ENCODE assay signal across 26 cellular contexts in the genomic region with DNA sequence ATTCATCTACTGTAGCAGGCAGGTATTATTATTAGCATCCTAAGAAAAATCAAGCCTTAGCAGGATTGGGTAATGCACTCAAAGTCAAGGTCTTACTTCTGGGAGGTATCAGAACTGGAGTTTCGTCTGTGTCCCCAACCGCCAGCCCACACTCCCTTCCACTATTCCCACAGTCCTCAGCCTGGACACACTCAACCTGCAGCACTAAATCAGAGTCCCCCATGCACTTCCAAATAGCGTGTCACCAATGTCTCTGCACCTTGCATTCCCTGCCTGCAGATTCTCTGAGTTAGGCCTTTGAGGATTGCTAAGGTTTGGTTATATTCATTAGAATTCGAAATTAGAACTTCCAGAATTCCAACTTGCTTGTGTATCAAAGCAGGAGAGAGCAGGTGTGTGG. TPM values are rescaled to one million over a fixed set of nuclear protein-coding genes. Genes with fewer than 3 reads are reported as not detected.
DNase-seq lines count a peak whose midpoint lies in the region; ATAC-seq and TF ChIP-seq lines count a peak whose summit lies in the region.
"Had no signal": no experiment of that assay in that cellular context is flagged by ENCODE, and none has a peak within 500 bp of the region (broad histone marks: within the 10 kb centered on the region; RNA-seq: fewer than 3 reads in every experiment).

No MANE protein-coding gene starts in this region.

- intact Hi-C loops in Caco-2 (cut with micrococcal nuclease; ENCODE audit: unreplicated experiment): no loop called here
- intact Hi-C loops in activated T-helper 1 cell treated with anti-CD3 and anti-CD28 coated beads, Interleukin-12 subunit alpha, Interleukin-12 subunit beta, Interleukin-2, Interleukin-4 antibody, amounts not matched to agents 30 ng/mL and 10 ng/mL and 1 ng/mL, durations not matched to agents 14 hours and 24 hours and 36 hours (cut with micrococcal nuclease): no loop called here

- H4K20me1 ChIP-seq in DND-41 (ENCODE audit: insufficient read depth, low read length): no peaks in the 10 kb centered on the region; the same call in 1 of the 2 replicates

- H3K27me3 ChIP-seq in CD4-positive, CD25-positive, alpha-beta regulatory T cell (ENCODE audit: control insufficient read depth, insufficient read depth, low read length): no peaks in the 10 kb centered on the region
- H3K27me3 ChIP-seq in DND-41 (ENCODE audit: insufficient read depth, low read length, poor library complexity) (no peaks in the 10 kb centered on the region), Caco-2 (replicated peaks; ENCODE audit: control insufficient read depth, insufficient read depth, low read length) (no peaks in the 10 kb centered on the region)
- H3K27me3 ChIP-seq: left lung, SJCRH30, vagina had no signal

- peaks cover 0 to 23% (median 4%) of the 10 kb centered on the region in 4 donors for H3K4me1 Mint-ChIP-seq in CD4-positive, CD25-positive, alpha-beta regulatory T cell
- peaks cover 3 to 10% of the 10 kb centered on the region in 2 donors for H3K4me1 Mint-ChIP-seq in immature natural killer cell
- H3K4me1 Mint-ChIP-seq in Caco-2 (ENCODE audit: low read depth, unreplicated experiment): no peaks in the 10 kb centered on the region
- no peaks in the 10 kb centered on the region for H3K4me1 Mint-ChIP-seq in activated T-helper 1 cell treated with anti-CD3 and anti-CD28 coated beads, Interleukin-12 subunit alpha, Interleukin-12 subunit beta, Interleukin-2, Interleukin-4 antibody, amounts not matched to agents 30 ng/mL and 10 ng/mL and 1 ng/mL, durations not matched to agents 14 hours and 24 hours and 36 hours (ENCODE audit: low read depth)
- H3K4me1 Mint-ChIP-seq: activated CD4-positive, alpha-beta memory T cell treated with anti-CD3 and anti-CD28 coated beads, Interleukin-2, amount 10 ng/mL, durations not matched to agents 7 days and 5 days had no signal

- H2AFZ ChIP-seq in DND-41 (ENCODE audit: low read depth, low read length): no peak overlapping the region

- no peak overlapping the region for H3K9ac ChIP-seq in DND-41 (ENCODE audit: low read depth, low read length)

- H3K27ac ChIP-seq in CD4-positive, CD25-positive, alpha-beta regulatory T cell (ENCODE audit: insufficient read depth, low read length, poor library complexity, severe bottlenecking): no peak overlapping the region
- H3K27ac ChIP-seq in DND-41 (ENCODE audit: low read length): no peak overlapping the region
- H3K27ac ChIP-seq: psoas muscle, SJCRH30, vagina had no signal

- peak overlapping the region in 2 of 3 donors; percentile 54 to 92 for H3K27ac Mint-ChIP-seq in CD4-positive, CD25-positive, alpha-beta regulatory T cell
- H3K27ac Mint-ChIP-seq in immature natural killer cell: peak overlapping the region in 5 of 6 donors; percentile 0 to 44 (median 23)
- no peak overlapping the region for H3K27ac Mint-ChIP-seq in Caco-2 (ENCODE audit: unreplicated experiment)
- no peak overlapping the region for H3K27ac Mint-ChIP-seq in activated T-helper 1 cell treated with anti-CD3 and anti-CD28 coated beads, Interleukin-12 subunit alpha, Interleukin-12 subunit beta, Interleukin-2, Interleukin-4 antibody, amounts not matched to agents 30 ng/mL and 10 ng/mL and 1 ng/mL, durations not matched to agents 14 hours and 24 hours and 36 hours
- H3K27ac Mint-ChIP-seq: activated CD4-positive, alpha-beta memory T cell treated with anti-CD3 and anti-CD28 coated beads, Interleukin-2, amount 10 ng/mL, durations not matched to agents 7 days and 5 days had no signal

- H3K36me3 ChIP-seq in CD4-positive, CD25-positive, alpha-beta regulatory T cell (ENCODE audit: control insufficient read depth, insufficient read depth, low read length): no peaks in the 10 kb centered on the region
- no peaks in the 10 kb centered on the region for H3K36me3 ChIP-seq in DND-41 (ENCODE audit: insufficient read depth, low read length)
- no peaks in the 10 kb centered on the region for H3K36me3 ChIP-seq in Caco-2 (ENCODE audit: control insufficient read depth, insufficient read depth, low read length)
- H3K36me3 ChIP-seq: HAP-1, left lung, SJCRH30, vagina had no signal

- TF ChIP-seq CTCF in DND-41 (IDR thresholded peaks at IDR 0.05; ENCODE audit: borderline replicate concordance, extremely low read depth, low read length, poor library complexity, severe bottlenecking): no peak
- TF ChIP-seq CTCF in Caco-2 (IDR thresholded peaks at IDR 0.05; ENCODE audit: insufficient read depth in 1 of 2, low read depth in 1 of 2, low read length in 1 of 2, severe bottlenecking in 1 of 2, unreplicated experiment in 1 of 2): no peak

- POLR2A ChIA-PET in Caco-2 (lab: Charles Lee): no interaction called here

- no peaks in the 10 kb centered on the region for H3K79me2 ChIP-seq in DND-41 (ENCODE audit: insufficient read depth, low read length)

- no peak for ATAC-seq in CD4-positive, CD25-positive, alpha-beta regulatory T cell (ENCODE audit: low read depth in 2 of 2)
- ATAC-seq in DND-41 (ENCODE audit: insufficient read depth, low read depth): peak; percentile 39; the same call in 2 of the 3 replicates
- peak; percentile 14; the same call in 2 of the 3 replicates for ATAC-seq in SK-N-SH treated with all-trans-retinoic acid at 6 μM for 48 hours
- ATAC-seq: left lung, psoas muscle had no signal

- H3K9me3 ChIP-seq in CD4-positive, CD25-positive, alpha-beta regulatory T cell (ENCODE audit: control insufficient read depth in 2 of 2, low read length in 2 of 2): no peaks in the 10 kb centered on the region
- H3K9me3 ChIP-seq in DND-41 (ENCODE audit: insufficient read depth, low read length, severe bottlenecking): no peaks in the 10 kb centered on the region
- H3K9me3 ChIP-seq in Caco-2: peaks cover 6% of the 10 kb centered on the region; the same call in 1 of the 2 replicates
- H3K9me3 ChIP-seq: HAP-1, left lung, psoas muscle, SJCRH30, vagina had no signal

- H3K27me3 Mint-ChIP-seq in CD4-positive, CD25-positive, alpha-beta regulatory T cell: no peaks in the 10 kb centered on the region
- H3K27me3 Mint-ChIP-seq in immature natural killer cell (ENCODE audit: low read depth in 3 of 3): peaks cover 0 to 5% (median 0%) of the 10 kb centered on the region in 3 donors
- H3K27me3 Mint-ChIP-seq in Caco-2 (ENCODE audit: insufficient read depth, unreplicated experiment): no peaks in the 10 kb centered on the region
- H3K27me3 Mint-ChIP-seq in activated T-helper 1 cell treated with anti-CD3 and anti-CD28 coated beads, Interleukin-12 subunit alpha, Interleukin-12 subunit beta, Interleukin-2, Interleukin-4 antibody, amounts not matched to agents 30 ng/mL and 10 ng/mL and 1 ng/mL, durations not matched to agents 14 hours and 24 hours and 36 hours (ENCODE audit: insufficient read depth): no peaks in the 10 kb centered on the region
- H3K27me3 Mint-ChIP-seq: activated CD4-positive, alpha-beta memory T cell treated with anti-CD3 and anti-CD28 coated beads, Interleukin-2, amount 10 ng/mL, durations not matched to agents 7 days and 5 days had no signal

- H3K4me3 Mint-ChIP-seq in CD4-positive, CD25-positive, alpha-beta regulatory T cell: peak overlapping the region in 2 of 4 donors; percentile 52 to 70
- no peak overlapping the region for H3K4me3 Mint-ChIP-seq in immature natural killer cell
- no peak overlapping the region for H3K4me3 Mint-ChIP-seq in Caco-2 (ENCODE audit: unreplicated experiment)
- H3K4me3 Mint-ChIP-seq in activated T-helper 1 cell treated with anti-CD3 and anti-CD28 coated beads, Interleukin-12 subunit alpha, Interleukin-12 subunit beta, Interleukin-2, Interleukin-4 antibody, amounts not matched to agents 30 ng/mL and 10 ng/mL and 1 ng/mL, durations not matched to agents 14 hours and 24 hours and 36 hours: no peak overlapping the region
- H3K4me3 Mint-ChIP-seq: activated CD4-positive, alpha-beta memory T cell treated with anti-CD3 and anti-CD28 coated beads, Interleukin-2, amount 10 ng/mL, durations not matched to agents 7 days and 5 days had no signal

- no peaks in the 10 kb centered on the region for H3K9me3 Mint-ChIP-seq in CD4-positive, CD25-positive, alpha-beta regulatory T cell
- H3K9me3 Mint-ChIP-seq in immature natural killer cell (no peaks in the 10 kb centered on the region), Caco-2 (ENCODE audit: unreplicated experiment) (no peaks in the 10 kb centered on the region)
- no peaks in the 10 kb centered on the region for H3K9me3 Mint-ChIP-seq in activated T-helper 1 cell treated with anti-CD3 and anti-CD28 coated beads, Interleukin-12 subunit alpha, Interleukin-12 subunit beta, Interleukin-2, Interleukin-4 antibody, amounts not matched to agents 30 ng/mL and 10 ng/mL and 1 ng/mL, durations not matched to agents 14 hours and 24 hours and 36 hours
- H3K9me3 Mint-ChIP-seq: activated CD4-positive, alpha-beta memory T cell treated with anti-CD3 and anti-CD28 coated beads, Interleukin-2, amount 10 ng/mL, durations not matched to agents 7 days and 5 days had no signal

- no peaks in the 10 kb centered on the region for H3K36me3 Mint-ChIP-seq in CD4-positive, CD25-positive, alpha-beta regulatory T cell
- H3K36me3 Mint-ChIP-seq in immature natural killer cell (no peaks in the 10 kb centered on the region), Caco-2 (ENCODE audit: insufficient read depth, unreplicated experiment) (no peaks in the 10 kb centered on the region)
- H3K36me3 Mint-ChIP-seq in activated T-helper 1 cell treated with anti-CD3 and anti-CD28 coated beads, Interleukin-12 subunit alpha, Interleukin-12 subunit beta, Interleukin-2, Interleukin-4 antibody, amounts not matched to agents 30 ng/mL and 10 ng/mL and 1 ng/mL, durations not matched to agents 14 hours and 24 hours and 36 hours (ENCODE audit: low read depth): no peaks in the 10 kb centered on the region

- H3K4me2 ChIP-seq in DND-41 (ENCODE audit: insufficient read depth, low read length): peak overlapping the region; percentile 43

- CTCF ChIA-PET in Caco-2 (lab: Charles Lee): no interaction called here

- BruUV-seq in Caco-2 (replicated peaks; lab: Mats Ljungman, UMichigan): no TSS peak

- peak overlapping the region; percentile 19 for H3K4me3 ChIP-seq in CD4-positive, CD25-positive, alpha-beta regulatory T cell (ENCODE audit: low read depth, low read length)
- H3K4me3 ChIP-seq in DND-41 (ENCODE audit: low read depth in 1 of 2, low read length in 2 of 2) (no peak overlapping the region), Caco-2 (ENCODE audit: low read depth, low read length) (no peak overlapping the region)
- H3K4me3 ChIP-seq: HAP-1, left lung, psoas muscle, SJCRH30, vagina had no signal

- H3K4me1 ChIP-seq in CD4-positive, CD25-positive, alpha-beta regulatory T cell (ENCODE audit: control insufficient read depth, insufficient read depth, low read length, poor library complexity, severe bottlenecking): no peaks in the 10 kb centered on the region
- H3K4me1 ChIP-seq in DND-41 (ENCODE audit: insufficient read depth, low read length): peaks cover 9% of the 10 kb centered on the region; the same call in 1 of the 2 replicates
- H3K4me1 ChIP-seq in Caco-2: no peaks in the 10 kb centered on the region
- H3K4me1 ChIP-seq: HAP-1, left lung, psoas muscle, SJCRH30, vagina had no signal

- DNase-seq in CD4-positive, CD25-positive, alpha-beta regulatory T cell: no peak
- no peak for DNase-seq in DND-41
- DNase-seq in immature natural killer cell: no peak
- no peak for DNase-seq in Caco-2
- DNase-seq in NOMO-1 treated with DMSO at 0.1 percent for 48 hours (lab: John Stamatoyannopoulos, UW; ENCODE audit: unreplicated experiment): no peak
- DNase-seq in NCI-H2029 (lab: John Stamatoyannopoulos, UW): no peak
- DNase-seq in activated T-helper 1 cell treated with anti-CD3 and anti-CD28 coated beads, Interleukin-12 subunit alpha, Interleukin-12 subunit beta, Interleukin-2, Interleukin-4 antibody, amounts not matched to agents 30 ng/mL and 10 ng/mL and 1 ng/mL, durations not matched to agents 14 hours and 24 hours and 36 hours (ENCODE audit: low spot score): no peak
- DNase-seq: activated CD4-positive, alpha-beta memory T cell treated with anti-CD3 and anti-CD28 coated beads, Interleukin-2, amount 10 ng/mL, durations not matched to agents 7 days and 5 days; activated CD4-positive, alpha-beta T cell treated with anti-CD3 and anti-CD28 coated beads for 1 hour; activated gamma-delta T cell; Karpas-422; left lung; NCI-H1092; NCI-H187 treated with DMSO at 0.1 percent for 48 hours; NCI-H2227 treated with DMSO at 0.1 percent for 48 hours; NCI-H526 treated with DMSO at 0.1 percent for 48 hours; psoas muscle; SJCRH30; stimulated activated CD4-positive, alpha-beta T cell treated with anti-CD3 and anti-CD28 coated beads, Interleukin-4, amount 100 ng/mL, for 4 hours; stimulated activated naive CD4-positive, alpha-beta T cell had no signal

RNA-seq across cellular contexts. Expression of gene LYPD8, which starts 3.9 kb away (rescaled TPM):
- not detected for total RNA-seq in CD4-positive, CD25-positive, alpha-beta regulatory T cell
- polyA plus RNA-seq in CD4-positive, CD25-positive, alpha-beta regulatory T cell: under 1 TPM in 1 of 4 donors, not detected in 3; 0.22 TPM
- polyA plus RNA-seq in immature natural killer cell: not detected
- total RNA-seq in Caco-2 (2022): not detected in 2 replicates
- not detected in 2 replicates for total RNA-seq in activated T-helper 1 cell treated with anti-CD3 and anti-CD28 coated beads, Interleukin-12 subunit alpha, Interleukin-12 subunit beta, Interleukin-2, Interleukin-4 antibody, amounts not matched to agents 30 ng/mL and 10 ng/mL and 1 ng/mL, durations not matched to agents 14 hours and 24 hours and 36 hours
- total RNA-seq: activated CD4-positive, alpha-beta memory T cell treated with anti-CD3 and anti-CD28 coated beads, Interleukin-2, amount 10 ng/mL, durations not matched to agents 7 days and 5 days; G401; left lung; psoas muscle; T-helper 1 cell treated with Interleukin-12 subunit alpha and Interleukin-12 subunit beta and Interleukin-4 antibody, amounts not matched to agents 30 ng/mL and 1 ng/mL, for 36 hours; vagina had no signal
- polyA plus RNA-seq: psoas muscle had no signal

RNA-seq across cellular contexts. Expression of gene OR14I1, which starts 49.1 kb away (rescaled TPM):
- total RNA-seq in CD4-positive, CD25-positive, alpha-beta regulatory T cell: not detected
- not detected for polyA plus RNA-seq in CD4-positive, CD25-positive, alpha-beta regulatory T cell
- not detected for polyA plus RNA-seq in immature natural killer cell
- total RNA-seq in Caco-2 (2022): not detected in 2 replicates
- total RNA-seq in activated T-helper 1 cell treated with anti-CD3 and anti-CD28 coated beads, Interleukin-12 subunit alpha, Interleukin-12 subunit beta, Interleukin-2, Interleukin-4 antibody, amounts not matched to agents 30 ng/mL and 10 ng/mL and 1 ng/mL, durations not matched to agents 14 hours and 24 hours and 36 hours: not detected in 2 replicates
- total RNA-seq: activated CD4-positive, alpha-beta memory T cell treated with anti-CD3 and anti-CD28 coated beads, Interleukin-2, amount 10 ng/mL, durations not matched to agents 7 days and 5 days; G401; left lung; psoas muscle; SJCRH30; T-helper 1 cell treated with Interleukin-12 subunit alpha and Interleukin-12 subunit beta and Interleukin-4 antibody, amounts not matched to agents 30 ng/mL and 1 ng/mL, for 36 hours; vagina had no signal
- polyA plus RNA-seq: psoas muscle, thymus had no signal

Comparison
In these comparisons a context has a peak if more than half of its experiments do, and no peak if none do; other contexts are left out.
1. ATAC-seq: peak in DND-41 (single experiment) and SK-N-SH treated with all-trans-retinoic acid at 6 μM for 48 hours (single experiment); none in CD4-positive, CD25-positive, alpha-beta regulatory T cell (0 of 2).
2. H3K27ac Mint-ChIP-seq: peak in CD4-positive, CD25-positive, alpha-beta regulatory T cell (2 of 3) and immature natural killer cell (5 of 6); none in Caco-2 (single experiment) and activated T-helper 1 cell treated with anti-CD3 and anti-CD28 coated beads, Interleukin-12 subunit alpha, Interleukin-12 subunit beta, Interleukin-2, Interleukin-4 antibody, amounts not matched to agents 30 ng/mL and 10 ng/mL and 1 ng/mL, durations not matched to agents 14 hours and 24 hours and 36 hours (single experiment).